ENCODE assay signal across 1 cellular context in genomic region chr14:76236172-76237130, GRCh38.
TF ChIP-seq lines count a peak whose summit lies in the region.

No MANE protein-coding gene starts in this region.

TF ChIP-seq in GM12878, 131 proteins besides CTCF, POLR2A, EP300 and RAD21 (continued from another document and continues in another):
- TF ChIP-seq RB1 (IDR thresholded peaks at IDR 0.05; ENCODE audit: borderline replicate concordance) (no peak), BCLAF1 (IDR thresholded peaks at IDR 0.05) (no peak), NKRF (conservative IDR thresholded peaks at IDR 0.05) (0 out of 2 replicates have a peak, but pooled peaks have one; percentile 21), CBFB (IDR thresholded peaks at IDR 0.05; ENCODE audit: low read depth) (no peak), MTA3 (IDR thresholded peaks at IDR 0.05; ENCODE audit: borderline replicate concordance, low read length) (peak; percentile 39; the same call in 1 of the 2 replicates), ZNF274 (IDR thresholded peaks at IDR 0.05; ENCODE audit: insufficient read depth, insufficient read length) (no peak), MEF2B (IDR thresholded peaks at IDR 0.05; ENCODE audit: partially characterized antibody, poor library complexity, severe bottlenecking) (no peak), TCF3 (IDR thresholded peaks at IDR 0.05; ENCODE audit: borderline replicate concordance, insufficient read depth, low read depth, low read length) (peak; percentile 59; the same call in 1 of the 2 replicates), CHD4 (IDR thresholded peaks at IDR 0.05) (no peak), NFYA (IDR thresholded peaks at IDR 0.05; ENCODE audit: borderline replicate concordance, low read depth, low read length) (no peak), POLR2AphosphoS5 (IDR thresholded peaks at IDR 0.05; ENCODE audit: low read length) (no peak), ETV6 (conservative IDR thresholded peaks at IDR 0.05 in 1 of 2, IDR thresholded peaks at IDR 0.05 in 1 of 2; ENCODE audit: borderline replicate concordance in 1 of 2, low read depth in 1 of 2) (no peak), FOS (IDR thresholded peaks at IDR 0.05; ENCODE audit: borderline replicate concordance, extremely low read depth, insufficient read length) (no peak), PAX8 (IDR thresholded peaks at IDR 0.05) (no peak), MTA2 (IDR thresholded peaks at IDR 0.05; ENCODE audit: low read depth) (peak; percentile 82), ZZZ3 (IDR thresholded peaks at IDR 0.05; ENCODE audit: control insufficient read depth, insufficient read length, low read depth) (no peak), PAX5 (IDR thresholded peaks at IDR 0.05; ENCODE audit: borderline replicate concordance, low read depth, low read length) (peak; percentile 11; the same call in 1 of the 2 replicates), ZNF207 (IDR thresholded peaks at IDR 0.05; ENCODE audit: borderline replicate concordance) (no peak), EED (IDR thresholded peaks at IDR 0.05; ENCODE audit: low read depth) (peak; percentile 93), RELA (IDR thresholded peaks at IDR 0.05; ENCODE audit: borderline replicate concordance, partially characterized antibody) (no peak), EZH2 (IDR thresholded peaks at IDR 0.05; ENCODE audit: borderline replicate concordance, control insufficient read depth, low read depth, low read length) (no peak), BCL11A (IDR thresholded peaks at IDR 0.05; ENCODE audit: low read depth, low read length) (0 out of 2 replicates have a peak, but pooled peaks have one; percentile 40), TBL1XR1 (IDR thresholded peaks at IDR 0.05; ENCODE audit: low read depth, low read length) (no peak), TARDBP (IDR thresholded peaks at IDR 0.05; ENCODE audit: borderline replicate concordance) (no peak), RBBP5 (conservative IDR thresholded peaks at IDR 0.05) (no peak), SRF (IDR thresholded peaks at IDR 0.05; ENCODE audit: low read depth in 2 of 2, low read length in 2 of 2) (no peak), SMAD5 (IDR thresholded peaks at IDR 0.05; ENCODE audit: low read depth) (no peak), MXI1 (IDR thresholded peaks at IDR 0.05; ENCODE audit: low read depth, low read length) (no peak), ZNF592 (IDR thresholded peaks at IDR 0.05) (no peak)
- TF ChIP-seq, protein P1, sequence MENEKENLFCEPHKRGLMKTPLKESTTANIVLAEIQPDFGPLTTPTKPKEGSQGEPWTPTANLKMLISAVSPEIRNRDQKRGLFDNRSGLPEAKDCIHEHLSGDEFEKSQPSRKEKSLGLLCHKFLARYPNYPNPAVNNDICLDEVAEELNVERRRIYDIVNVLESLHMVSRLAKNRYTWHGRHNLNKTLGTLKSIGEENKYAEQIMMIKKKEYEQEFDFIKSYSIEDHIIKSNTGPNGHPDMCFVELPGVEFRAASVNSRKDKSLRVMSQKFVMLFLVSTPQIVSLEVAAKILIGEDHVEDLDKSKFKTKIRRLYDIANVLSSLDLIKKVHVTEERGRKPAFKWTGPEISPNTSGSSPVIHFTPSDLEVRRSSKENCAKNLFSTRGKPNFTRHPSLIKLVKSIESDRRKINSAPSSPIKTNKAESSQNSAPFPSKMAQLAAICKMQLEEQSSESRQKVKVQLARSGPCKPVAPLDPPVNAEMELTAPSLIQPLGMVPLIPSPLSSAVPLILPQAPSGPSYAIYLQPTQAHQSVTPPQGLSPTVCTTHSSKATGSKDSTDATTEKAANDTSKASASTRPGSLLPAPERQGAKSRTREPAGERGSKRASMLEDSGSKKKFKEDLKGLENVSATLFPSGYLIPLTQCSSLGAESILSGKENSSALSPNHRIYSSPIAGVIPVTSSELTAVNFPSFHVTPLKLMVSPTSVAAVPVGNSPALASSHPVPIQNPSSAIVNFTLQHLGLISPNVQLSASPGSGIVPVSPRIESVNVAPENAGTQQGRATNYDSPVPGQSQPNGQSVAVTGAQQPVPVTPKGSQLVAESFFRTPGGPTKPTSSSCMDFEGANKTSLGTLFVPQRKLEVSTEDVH (IDR thresholded peaks at IDR 0.05; ENCODE audit: low read depth, partially characterized antibody), result no peak
- TF ChIP-seq, protein P2, sequence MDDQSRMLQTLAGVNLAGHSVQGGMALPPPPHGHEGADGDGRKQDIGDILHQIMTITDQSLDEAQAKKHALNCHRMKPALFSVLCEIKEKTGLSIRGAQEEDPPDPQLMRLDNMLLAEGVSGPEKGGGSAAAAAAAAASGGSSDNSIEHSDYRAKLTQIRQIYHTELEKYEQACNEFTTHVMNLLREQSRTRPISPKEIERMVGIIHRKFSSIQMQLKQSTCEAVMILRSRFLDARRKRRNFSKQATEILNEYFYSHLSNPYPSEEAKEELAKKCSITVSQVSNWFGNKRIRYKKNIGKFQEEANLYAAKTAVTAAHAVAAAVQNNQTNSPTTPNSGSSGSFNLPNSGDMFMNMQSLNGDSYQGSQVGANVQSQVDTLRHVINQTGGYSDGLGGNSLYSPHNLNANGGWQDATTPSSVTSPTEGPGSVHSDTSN (IDR thresholded peaks at IDR 0.05; ENCODE audit: insufficient replicate concordance, low read depth, low read length), result no peak
- TF ChIP-seq, protein P3, sequence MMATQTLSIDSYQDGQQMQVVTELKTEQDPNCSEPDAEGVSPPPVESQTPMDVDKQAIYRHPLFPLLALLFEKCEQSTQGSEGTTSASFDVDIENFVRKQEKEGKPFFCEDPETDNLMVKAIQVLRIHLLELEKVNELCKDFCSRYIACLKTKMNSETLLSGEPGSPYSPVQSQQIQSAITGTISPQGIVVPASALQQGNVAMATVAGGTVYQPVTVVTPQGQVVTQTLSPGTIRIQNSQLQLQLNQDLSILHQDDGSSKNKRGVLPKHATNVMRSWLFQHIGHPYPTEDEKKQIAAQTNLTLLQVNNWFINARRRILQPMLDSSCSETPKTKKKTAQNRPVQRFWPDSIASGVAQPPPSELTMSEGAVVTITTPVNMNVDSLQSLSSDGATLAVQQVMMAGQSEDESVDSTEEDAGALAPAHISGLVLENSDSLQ (IDR thresholded peaks at IDR 0.05), result peak; percentile 54; the same call in 1 of the 2 replicates
- TF ChIP-seq, protein P4, sequence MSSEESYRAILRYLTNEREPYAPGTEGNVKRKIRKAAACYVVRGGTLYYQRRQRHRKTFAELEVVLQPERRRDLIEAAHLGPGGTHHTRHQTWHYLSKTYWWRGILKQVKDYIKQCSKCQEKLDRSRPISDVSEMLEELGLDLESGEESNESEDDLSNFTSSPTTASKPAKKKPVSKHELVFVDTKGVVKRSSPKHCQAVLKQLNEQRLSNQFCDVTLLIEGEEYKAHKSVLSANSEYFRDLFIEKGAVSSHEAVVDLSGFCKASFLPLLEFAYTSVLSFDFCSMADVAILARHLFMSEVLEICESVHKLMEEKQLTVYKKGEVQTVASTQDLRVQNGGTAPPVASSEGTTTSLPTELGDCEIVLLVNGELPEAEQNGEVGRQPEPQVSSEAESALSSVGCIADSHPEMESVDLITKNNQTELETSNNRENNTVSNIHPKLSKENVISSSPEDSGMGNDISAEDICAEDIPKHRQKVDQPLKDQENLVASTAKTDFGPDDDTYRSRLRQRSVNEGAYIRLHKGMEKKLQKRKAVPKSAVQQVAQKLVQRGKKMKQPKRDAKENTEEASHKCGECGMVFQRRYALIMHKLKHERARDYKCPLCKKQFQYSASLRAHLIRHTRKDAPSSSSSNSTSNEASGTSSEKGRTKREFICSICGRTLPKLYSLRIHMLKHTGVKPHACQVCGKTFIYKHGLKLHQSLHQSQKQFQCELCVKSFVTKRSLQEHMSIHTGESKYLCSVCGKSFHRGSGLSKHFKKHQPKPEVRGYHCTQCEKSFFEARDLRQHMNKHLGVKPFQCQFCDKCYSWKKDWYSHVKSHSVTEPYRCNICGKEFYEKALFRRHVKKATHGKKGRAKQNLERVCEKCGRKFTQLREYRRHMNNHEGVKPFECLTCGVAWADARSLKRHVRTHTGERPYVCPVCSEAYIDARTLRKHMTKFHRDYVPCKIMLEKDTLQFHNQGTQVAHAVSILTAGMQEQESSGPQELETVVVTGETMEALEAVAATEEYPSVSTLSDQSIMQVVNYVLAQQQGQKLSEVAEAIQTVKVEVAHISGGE (CRISPR knock-in tag; IDR thresholded peaks at IDR 0.05), result no peak
- TF ChIP-seq, protein P5, sequence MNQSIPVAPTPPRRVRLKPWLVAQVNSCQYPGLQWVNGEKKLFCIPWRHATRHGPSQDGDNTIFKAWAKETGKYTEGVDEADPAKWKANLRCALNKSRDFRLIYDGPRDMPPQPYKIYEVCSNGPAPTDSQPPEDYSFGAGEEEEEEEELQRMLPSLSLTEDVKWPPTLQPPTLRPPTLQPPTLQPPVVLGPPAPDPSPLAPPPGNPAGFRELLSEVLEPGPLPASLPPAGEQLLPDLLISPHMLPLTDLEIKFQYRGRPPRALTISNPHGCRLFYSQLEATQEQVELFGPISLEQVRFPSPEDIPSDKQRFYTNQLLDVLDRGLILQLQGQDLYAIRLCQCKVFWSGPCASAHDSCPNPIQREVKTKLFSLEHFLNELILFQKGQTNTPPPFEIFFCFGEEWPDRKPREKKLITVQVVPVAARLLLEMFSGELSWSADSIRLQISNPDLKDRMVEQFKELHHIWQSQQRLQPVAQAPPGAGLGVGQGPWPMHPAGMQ (IDR thresholded peaks at IDR 0.05; ENCODE audit: borderline replicate concordance), result no peak
- TF ChIP-seq, protein P6, sequence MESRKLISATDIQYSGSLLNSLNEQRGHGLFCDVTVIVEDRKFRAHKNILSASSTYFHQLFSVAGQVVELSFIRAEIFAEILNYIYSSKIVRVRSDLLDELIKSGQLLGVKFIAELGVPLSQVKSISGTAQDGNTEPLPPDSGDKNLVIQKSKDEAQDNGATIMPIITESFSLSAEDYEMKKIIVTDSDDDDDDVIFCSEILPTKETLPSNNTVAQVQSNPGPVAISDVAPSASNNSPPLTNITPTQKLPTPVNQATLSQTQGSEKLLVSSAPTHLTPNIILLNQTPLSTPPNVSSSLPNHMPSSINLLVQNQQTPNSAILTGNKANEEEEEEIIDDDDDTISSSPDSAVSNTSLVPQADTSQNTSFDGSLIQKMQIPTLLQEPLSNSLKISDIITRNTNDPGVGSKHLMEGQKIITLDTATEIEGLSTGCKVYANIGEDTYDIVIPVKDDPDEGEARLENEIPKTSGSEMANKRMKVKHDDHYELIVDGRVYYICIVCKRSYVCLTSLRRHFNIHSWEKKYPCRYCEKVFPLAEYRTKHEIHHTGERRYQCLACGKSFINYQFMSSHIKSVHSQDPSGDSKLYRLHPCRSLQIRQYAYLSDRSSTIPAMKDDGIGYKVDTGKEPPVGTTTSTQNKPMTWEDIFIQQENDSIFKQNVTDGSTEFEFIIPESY (IDR thresholded peaks at IDR 0.05), result no peak
